Comparison of ENCODE assay signal across 9 cellular contexts in the genomic region with DNA sequence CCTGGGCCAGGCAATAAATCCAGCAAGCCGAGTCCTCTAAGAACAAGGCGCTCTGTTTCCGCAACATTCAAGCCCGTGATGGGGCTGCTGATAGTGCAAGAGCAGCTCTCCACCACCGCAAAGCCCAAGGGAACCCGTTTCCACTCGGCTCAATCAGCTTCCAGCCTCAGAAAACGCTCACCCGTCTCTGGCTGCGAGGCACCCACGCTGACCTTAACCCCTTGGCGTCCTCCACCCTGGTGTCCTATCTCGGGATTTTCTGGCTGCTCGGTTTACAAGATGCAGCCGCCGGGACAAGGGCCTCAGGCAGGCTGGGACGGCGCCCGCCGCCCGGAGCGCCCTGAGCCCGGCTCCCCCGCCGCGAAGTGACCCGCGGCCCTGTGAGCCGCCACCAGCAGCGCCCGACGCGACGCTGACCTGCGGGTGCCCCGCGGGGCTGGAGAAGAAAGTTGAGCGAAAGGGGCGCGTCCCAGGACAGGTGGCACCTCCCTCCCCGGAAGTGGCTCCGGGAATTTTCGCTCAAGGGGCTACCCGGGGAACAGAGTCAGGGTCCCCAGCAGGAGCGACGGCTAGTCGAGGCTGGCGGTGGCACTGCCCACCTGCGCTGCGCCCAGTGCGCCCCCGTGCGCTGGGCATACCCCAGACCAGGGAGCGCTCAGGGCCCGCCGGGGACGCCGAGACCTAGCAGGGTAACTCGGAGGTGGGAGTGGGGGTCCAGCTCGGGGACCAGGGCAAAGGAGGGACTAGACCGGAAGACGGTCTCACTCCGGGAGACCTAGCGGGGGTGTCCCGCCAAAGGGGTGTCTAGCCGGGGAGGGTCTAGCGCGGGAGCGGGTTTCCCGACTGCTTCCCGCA. TPM values are rescaled to one million over a fixed set of nuclear protein-coding genes. Genes with fewer than 3 reads are reported as not detected.
DNase-seq lines count a peak whose midpoint lies in the region; ATAC-seq, FAIRE-seq and TF ChIP-seq lines count a peak whose summit lies in the region.
"Had no signal": no experiment of that assay in that cellular context is flagged by ENCODE, and none has a peak within 500 bp of the region (broad histone marks: within the 10 kb centered on the region; RNA-seq: fewer than 3 reads in every experiment).

No MANE protein-coding gene starts in this region.

- H3K27me3 ChIP-seq in GM23338 (ENCODE audit: insufficient read depth) (peaks cover 26% of the 10 kb centered on the region), SJCRH30 (no peaks in the 10 kb centered on the region), keratinocyte (ENCODE audit: control insufficient read depth, extremely low read depth, insufficient read depth, low read length) (no peaks in the 10 kb centered on the region)

- H3K4me3 Mint-ChIP-seq in GM23338 = peak overlapping the region; percentile 74

- peak in 1 of 2 experiments; percentile 50; a peak in 2 of 4 replicates for TF ChIP-seq CTCF in GM23338 (conservative IDR thresholded peaks at IDR 0.05; ENCODE audit: low read depth in 2 of 2)
- TF ChIP-seq CTCF in keratinocyte (optimal IDR thresholded peaks at IDR 0.05 in 1 of 3, IDR thresholded peaks at IDR 0.05 in 1 of 3, conservative IDR thresholded peaks at IDR 0.05 in 1 of 3; ENCODE audit: extremely low read depth in 1 of 3, insufficient read depth in 2 of 3, low read length in 3 of 3) = peak in 1 of 3 experiments; percentile 37

- H3K4me2 ChIP-seq in GM23338 = peak overlapping the region; percentile 96
- H3K4me2 ChIP-seq in keratinocyte (ENCODE audit: control insufficient read depth, extremely low read depth, insufficient read depth, low read depth, low read length) = peak overlapping the region; percentile 95

- no peaks in the 10 kb centered on the region; the same call in 2 of the 3 replicates for H3K9me3 Mint-ChIP-seq in GM23338

- no peaks in the 10 kb centered on the region for H3K9me2 ChIP-seq in GM23338 (ENCODE audit: insufficient read depth)

- dilution Hi-C loops in keratinocyte (cut with MboI; ENCODE audit: extremely low pct_ligation_motif_present, low sequenced_read_pairs) = loop anchor here (25.0 kb wide), 1 partner anchor 91 kb away; no protein-coding TSS in a partner anchor

- no peak for FAIRE-seq in keratinocyte (lab: Jason Lieb, UNC)

- H3K36me3 Mint-ChIP-seq in GM23338 (ENCODE audit: low read depth) = no peaks in the 10 kb centered on the region

- H3K9ac ChIP-seq in keratinocyte (ENCODE audit: control insufficient read depth, extremely low read depth, insufficient read depth, low read length) = peak overlapping the region; percentile 78

- peaks cover 10% of the 10 kb centered on the region for H3K4me1 Mint-ChIP-seq in GM23338

- peaks cover 26% of the 10 kb centered on the region for H3K27me3 Mint-ChIP-seq in GM23338 (ENCODE audit: insufficient read depth, low read depth, poor library complexity)

- H3F3A ChIP-seq in GM23338 (replicated peaks; ENCODE audit: low read depth) = 0 out of 2 replicates have a peak, but pooled peaks cover 3% of the 10 kb centered on the region

- H3K27ac Mint-ChIP-seq in GM23338 = no peak overlapping the region

- H2AFZ ChIP-seq in GM23338 (peak overlapping the region; percentile 90), keratinocyte (ENCODE audit: control insufficient read depth, low read length) (peak overlapping the region; percentile 95)

- H3K4me3 ChIP-seq in GM23338 (peak overlapping the region; percentile 93), SJCRH30 (peak overlapping the region; percentile 98), keratinocyte (ENCODE audit: control insufficient read depth in 2 of 3, extremely low read depth in 1 of 3, insufficient read depth in 2 of 3, low read depth in 1 of 3, low read length in 3 of 3) (peak overlapping the region; percentile 67 to 80 (median 80)), skin epidermis (peak overlapping the region; percentile 73 to 93 (median 81))

- TF ChIP-seq POLR2A in GM18505 (IDR thresholded peaks at IDR 0.05; ENCODE audit: borderline replicate concordance, extremely low read depth, insufficient read depth, insufficient read length) = no peak

- peak; percentile 56 for DNase-seq in CD1c-positive myeloid dendritic cell (ENCODE audit: extremely low spot score)
- peak; percentile 73 for DNase-seq in GM23338 (ENCODE audit: low spot score)
- peak; percentile 85 to 86 for DNase-seq in SJCRH30
- DNase-seq in central memory CD4-positive, alpha-beta T cell = peak; percentile 8
- DNase-seq in keratinocyte (ENCODE audit: low read depth, low spot score) = no peak
- no peak for DNase-seq in middle frontal gyrus (ENCODE audit: extremely low spot score, low spot score)

- H3K27ac ChIP-seq in GM23338 (ENCODE audit: low read depth) (no peak overlapping the region), SJCRH30 (peak overlapping the region; percentile 91), keratinocyte (ENCODE audit: control insufficient read depth, insufficient read depth, low read length) (peak overlapping the region; percentile 40), skin epidermis (peak overlapping the region; percentile 40 to 91 (median 79))

- no peaks in the 10 kb centered on the region for H3K9me1 ChIP-seq in keratinocyte (ENCODE audit: control insufficient read depth, extremely low read depth, insufficient read depth, low read length)

- ATAC-seq in GM23338 = peak; percentile 55
- no peak for ATAC-seq in GM18505 (IDR thresholded peaks at IDR 0.05; ENCODE audit: unreplicated experiment)

- H3K4me1 ChIP-seq in GM23338 (ENCODE audit: insufficient read depth) = peaks cover 9% of the 10 kb centered on the region
- H3K4me1 ChIP-seq in SJCRH30 = peaks cover 12% of the 10 kb centered on the region; the same call in 1 of the 2 replicates
- peaks cover 13% of the 10 kb centered on the region for H3K4me1 ChIP-seq in keratinocyte (ENCODE audit: control insufficient read depth, extremely low read depth, insufficient read depth, low read length)

- peaks cover 8% of the 10 kb centered on the region for H4K20me1 ChIP-seq in GM23338 (replicated peaks; ENCODE audit: insufficient read depth)
- no peaks in the 10 kb centered on the region for H4K20me1 ChIP-seq in keratinocyte (ENCODE audit: control insufficient read depth, extremely low read depth, insufficient read depth, low read length)

- no peaks in the 10 kb centered on the region for H3K36me3 ChIP-seq in GM23338 (ENCODE audit: insufficient read depth)
- no peaks in the 10 kb centered on the region for H3K36me3 ChIP-seq in SJCRH30
- peaks cover 0 to 2% of the 10 kb centered on the region in 2 experiments for H3K36me3 ChIP-seq in keratinocyte (ENCODE audit: control insufficient read depth in 2 of 2, extremely low read depth in 1 of 2, insufficient read depth in 2 of 2, low read length in 2 of 2)

- H3K79me2 ChIP-seq in GM23338 (replicated peaks; ENCODE audit: insufficient read depth) (no peaks in the 10 kb centered on the region), keratinocyte (ENCODE audit: control insufficient read depth, insufficient read depth, low read length) (no peaks in the 10 kb centered on the region)

- H3K9me3 ChIP-seq in SJCRH30 (replicated peaks) = no peaks in the 10 kb centered on the region
- H3K9me3 ChIP-seq in keratinocyte (ENCODE audit: control insufficient read depth, low read depth, low read length) = no peaks in the 10 kb centered on the region

TF ChIP-seq in GM23338, 12 proteins besides CTCF, POLR2A, EP300 and RAD21:
- TF ChIP-seq ZNF114 (CRISPR knock-in tag; IDR thresholded peaks at IDR 0.05) (no peak), CREB1 (CRISPR knock-in tag; IDR thresholded peaks at IDR 0.05; ENCODE audit: low read depth) (no peak), POLR2AphosphoS5 (IDR thresholded peaks at IDR 0.05; ENCODE audit: low read depth) (0 out of 2 replicates have a peak, but pooled peaks have one; percentile 4), ZNF331 (CRISPR knock-in tag; IDR thresholded peaks at IDR 0.05; ENCODE audit: low read depth) (no peak)
- TF ChIP-seq, protein P1, sequence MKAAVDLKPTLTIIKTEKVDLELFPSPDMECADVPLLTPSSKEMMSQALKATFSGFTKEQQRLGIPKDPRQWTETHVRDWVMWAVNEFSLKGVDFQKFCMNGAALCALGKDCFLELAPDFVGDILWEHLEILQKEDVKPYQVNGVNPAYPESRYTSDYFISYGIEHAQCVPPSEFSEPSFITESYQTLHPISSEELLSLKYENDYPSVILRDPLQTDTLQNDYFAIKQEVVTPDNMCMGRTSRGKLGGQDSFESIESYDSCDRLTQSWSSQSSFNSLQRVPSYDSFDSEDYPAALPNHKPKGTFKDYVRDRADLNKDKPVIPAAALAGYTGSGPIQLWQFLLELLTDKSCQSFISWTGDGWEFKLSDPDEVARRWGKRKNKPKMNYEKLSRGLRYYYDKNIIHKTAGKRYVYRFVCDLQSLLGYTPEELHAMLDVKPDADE (IDR thresholded peaks at IDR 0.05) = 0 out of 2 replicates have a peak, but pooled peaks have one; percentile 38

RNA-seq across cellular contexts. Expression of gene SPATA12, which starts 18.1 kb away (rescaled TPM):
- total RNA-seq in GM23338 (2014; rRNA removed; shearing (Covaris generic)) = 0.10 TPM in 1 of 2 replicates, not detected in the other
- polyA plus RNA-seq in GM23338 (2016; fragmentation: Nextera tagmentation; extraction: Ambion mirVana) (0.65 and 0.70 TPM in 2 replicates), keratinocyte (0.08 to 0.09 TPM (median 0.08 TPM) in 3 replicates)
- 0.10 TPM in 1 of 2 replicates, not detected in the other for total RNA-seq in SJCRH30 (2014; rRNA removed; shearing (Covaris generic))
- polyA plus RNA-seq in keratinocyte (2011; ENCODE audit: low read depth) = not detected
- polyA plus RNA-seq in keratinocyte (2011; cell fraction: cytosol; rRNA removed) = 0.11 TPM in 1 of 2 replicates, not detected in the other
- 0.13 and 0.16 TPM in 2 replicates for polyA plus RNA-seq in keratinocyte (2011; cell fraction: nucleus; rRNA removed)
- polyA plus RNA-seq in keratinocyte (2012; ENCODE audit: low replicate concordance) = 0.05 and 0.17 TPM in 2 replicates
- polyA minus RNA-seq in keratinocyte = 0.06 TPM in 1 of 3 replicates, not detected in the others
- not detected for polyA minus RNA-seq in keratinocyte (2011; cell fraction: cytosol; rRNA and poly(A)+ RNA removed)
- not detected in 2 replicates for polyA minus RNA-seq in keratinocyte (2011; cell fraction: nucleus; rRNA and poly(A)+ RNA removed)
- total RNA-seq: T-helper 2 cell treated with Interferon-gamma antibody and Interleukin-4, amounts not matched to agents 100 ng/mL and 5 ng/mL, for 36 hours had no signal

Comparison
In these comparisons a context has a peak if more than half of its experiments do, and no peak if none do; other contexts are left out.
1. DNase-seq: peak in CD1c-positive myeloid dendritic cell (single experiment), GM23338 (single experiment), SJCRH30 (2 of 2) and central memory CD4-positive, alpha-beta T cell (single experiment); none in keratinocyte (single experiment) and middle frontal gyrus (single experiment).
2. Peak in every context shown above with its lines, with median percentiles within 50 percentile points of each other: H3K4me3 ChIP-seq.